In the genomic region with DNA sequence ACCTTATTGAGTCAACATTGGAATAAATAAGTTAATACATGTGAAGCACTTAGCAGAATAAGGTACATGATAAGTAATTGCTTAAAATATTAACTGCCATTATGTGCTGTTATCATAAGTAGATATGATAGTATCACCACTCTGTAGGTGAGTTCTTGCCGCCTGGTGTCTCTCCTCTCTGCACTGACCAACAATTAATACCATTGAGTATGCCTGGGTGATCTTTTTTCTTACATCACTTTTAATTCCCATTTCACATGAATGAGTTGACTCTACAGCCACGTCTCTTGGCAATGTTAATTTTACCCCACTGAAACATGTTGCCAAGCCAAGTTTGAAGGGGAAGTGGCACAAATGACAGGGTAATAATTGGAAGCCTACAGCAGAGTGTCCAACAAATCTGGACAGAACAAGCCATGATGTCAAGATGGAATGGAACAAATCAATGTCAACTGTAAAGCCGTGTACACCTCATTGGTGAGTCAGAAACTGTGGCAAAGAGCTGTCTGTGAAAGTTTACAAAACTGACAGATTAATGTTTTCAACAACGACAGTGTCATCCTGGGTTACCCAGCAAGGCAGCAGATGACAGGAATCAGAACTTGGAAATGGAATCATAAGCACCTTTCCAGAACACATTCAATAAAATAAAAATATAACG, we compare ENCODE assay signal across 25 cellular contexts.
"Had no signal": no experiment of that assay in that cellular context is flagged by ENCODE, and none has a peak within 500 bp of the region (broad histone marks: within the 10 kb centered on the region; RNA-seq: fewer than 3 reads in every experiment).

No MANE protein-coding gene starts in this region.

- DNase-seq: glutamatergic neuron; heart right ventricle; islet precursor cell; mesendoderm; naive B cell; natural killer cell; nephron progenitor cell; ovary; right lobe of liver; stimulated activated CD4-positive, alpha-beta T cell treated with anti-CD3 and anti-CD28 coated beads, Interleukin-2, amount 100 ng/mL, for 24 hours; stimulated activated CD4-positive, alpha-beta T cell treated with anti-CD3 and anti-CD28 coated beads, Interleukin-4, amount 100 ng/mL, for 1 hour; stimulated activated naive B cell treated with anti-CD40 and anti-IgM and Interleukin-4, amounts not matched to agents 10 μg/mL and 1 μg/mL and 100 μg/mL, for 72 hours; stimulated activated naive CD8-positive, alpha-beta T cell treated with anti-CD3 and anti-CD28 coated beads, Interleukin-15, Interleukin-2, amounts not matched to agents 100 U/mL and 50 U/mL, for 24 hours; stomach; testis; thyroid gland; transverse colon; upper lobe of left lung had no signal

- H3K36me3 ChIP-seq: heart right ventricle, ovary, right atrium auricular region, right lobe of liver, stomach, thyroid gland, transverse colon, upper lobe of left lung had no signal

- H3K27ac Mint-ChIP-seq: mesothelial cell of epicardium; naive B cell; natural killer cell; nephron progenitor cell; progenitor cell of endocrine pancreas; stimulated activated naive B cell treated with anti-CD40 and anti-IgM and Interleukin-4, amounts not matched to agents 10 μg/mL and 1 μg/mL and 100 μg/mL, for 72 hours had no signal

- H3K4me1 Mint-ChIP-seq: mesothelial cell of epicardium; naive B cell; nephron progenitor cell; stimulated activated naive B cell treated with anti-CD40 and anti-IgM and Interleukin-4, amounts not matched to agents 10 μg/mL and 1 μg/mL and 100 μg/mL, for 72 hours had no signal

- ATAC-seq: left lobe of liver; natural killer cell; right lobe of liver; stimulated activated naive B cell treated with anti-CD40 and anti-IgM and Interleukin-4, amounts not matched to agents 10 μg/mL and 1 μg/mL and 100 μg/mL, for 72 hours; stimulated activated naive CD8-positive, alpha-beta T cell treated with anti-CD3 and anti-CD28 coated beads, Interleukin-15, Interleukin-2, amounts not matched to agents 100 U/mL and 50 U/mL, for 24 hours had no signal

- H3K9me3 Mint-ChIP-seq: mesothelial cell of epicardium, natural killer cell, nephron progenitor cell had no signal

- H3K9me3 ChIP-seq: heart right ventricle, ovary, right atrium auricular region, right lobe of liver, stomach, testis, thyroid gland, transverse colon, upper lobe of left lung had no signal

- H3K36me3 Mint-ChIP-seq: mesothelial cell of epicardium; naive B cell; natural killer cell; stimulated activated naive B cell treated with anti-CD40 and anti-IgM and Interleukin-4, amounts not matched to agents 10 μg/mL and 1 μg/mL and 100 μg/mL, for 72 hours had no signal

- H3K27me3 Mint-ChIP-seq: naive B cell; progenitor cell of endocrine pancreas; stimulated activated naive B cell treated with anti-CD40 and anti-IgM and Interleukin-4, amounts not matched to agents 10 μg/mL and 1 μg/mL and 100 μg/mL, for 72 hours had no signal

- H3K4me3 Mint-ChIP-seq: mesothelial cell of epicardium; naive B cell; natural killer cell; nephron progenitor cell; stimulated activated naive B cell treated with anti-CD40 and anti-IgM and Interleukin-4, amounts not matched to agents 10 μg/mL and 1 μg/mL and 100 μg/mL, for 72 hours had no signal

- H3K4me1 ChIP-seq: heart right ventricle, right atrium auricular region, right lobe of liver, stomach, testis, thyroid gland, transverse colon, upper lobe of left lung had no signal

- H3K4me3 ChIP-seq: heart right ventricle, hepatocyte, lung, ovary, right atrium auricular region, right lobe of liver, smooth muscle cell, stomach, testis, thyroid gland, transverse colon, upper lobe of left lung had no signal

- H3K27ac ChIP-seq: heart right ventricle, hepatocyte, ovary, right atrium auricular region, right lobe of liver, stomach, testis, thyroid gland, transverse colon, upper lobe of left lung had no signal

- H3K27me3 ChIP-seq: heart right ventricle, hepatocyte, ovary, right atrium auricular region, right lobe of liver, stomach, testis, thyroid gland, transverse colon, upper lobe of left lung had no signal
